ENCODE assay signal across 2 cellular contexts in the genomic region with DNA sequence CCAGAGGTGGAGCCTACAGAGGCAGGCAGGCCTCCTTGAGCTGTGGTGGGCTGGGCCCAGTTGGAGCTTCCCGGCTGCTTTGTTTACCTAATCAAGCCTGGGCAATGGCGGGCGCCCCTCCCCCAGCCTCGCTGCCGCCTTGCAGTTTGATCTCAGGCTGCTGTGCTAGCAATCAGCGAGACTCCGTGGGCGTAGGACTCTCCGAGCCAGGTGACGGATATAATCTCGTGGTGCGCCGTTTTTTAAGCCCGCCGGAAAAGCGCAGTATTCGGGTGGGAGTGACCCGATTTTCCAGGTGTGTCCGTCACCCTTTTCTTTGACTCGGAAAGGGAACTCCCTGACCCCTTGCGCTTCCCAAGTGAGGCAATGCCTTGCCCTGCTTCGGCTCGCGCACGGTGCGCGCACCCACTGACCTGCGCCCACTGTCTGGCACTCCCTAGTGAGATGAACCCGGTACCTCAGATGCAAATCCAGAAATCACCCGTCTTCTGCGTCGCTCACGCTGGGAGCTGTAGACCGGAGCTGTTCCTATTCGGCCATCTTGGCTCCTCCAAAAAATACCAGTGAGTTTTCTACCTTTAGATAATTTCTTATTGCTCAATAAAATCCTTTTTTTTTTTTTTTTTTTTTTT.
A peak's percentile ranks its signal among the peaks of the same experiment; 100 is the strongest.
TF ChIP-seq lines count a peak whose summit lies in the region.

No MANE protein-coding gene starts in this region.

TF ChIP-seq in HCT116, 20 proteins besides CTCF, POLR2A, EP300 and RAD21:
- TF ChIP-seq EGR1 (IDR thresholded peaks at IDR 0.05; ENCODE audit: low read depth) (0 out of 2 replicates have a peak, but pooled peaks have one; percentile 27), YY1 (IDR thresholded peaks at IDR 0.05; ENCODE audit: extremely low read depth, insufficient replicate concordance, low read depth, low read length) (peak; percentile 37)

TF ChIP-seq in GM12878, 131 proteins besides CTCF, POLR2A, EP300 and RAD21:
- TF ChIP-seq YY1 (IDR thresholded peaks at IDR 0.05; ENCODE audit: low read depth, low read length) = peak; percentile 73
